Comparison of ENCODE assay signal across 1 cellular context in the genomic region with DNA sequence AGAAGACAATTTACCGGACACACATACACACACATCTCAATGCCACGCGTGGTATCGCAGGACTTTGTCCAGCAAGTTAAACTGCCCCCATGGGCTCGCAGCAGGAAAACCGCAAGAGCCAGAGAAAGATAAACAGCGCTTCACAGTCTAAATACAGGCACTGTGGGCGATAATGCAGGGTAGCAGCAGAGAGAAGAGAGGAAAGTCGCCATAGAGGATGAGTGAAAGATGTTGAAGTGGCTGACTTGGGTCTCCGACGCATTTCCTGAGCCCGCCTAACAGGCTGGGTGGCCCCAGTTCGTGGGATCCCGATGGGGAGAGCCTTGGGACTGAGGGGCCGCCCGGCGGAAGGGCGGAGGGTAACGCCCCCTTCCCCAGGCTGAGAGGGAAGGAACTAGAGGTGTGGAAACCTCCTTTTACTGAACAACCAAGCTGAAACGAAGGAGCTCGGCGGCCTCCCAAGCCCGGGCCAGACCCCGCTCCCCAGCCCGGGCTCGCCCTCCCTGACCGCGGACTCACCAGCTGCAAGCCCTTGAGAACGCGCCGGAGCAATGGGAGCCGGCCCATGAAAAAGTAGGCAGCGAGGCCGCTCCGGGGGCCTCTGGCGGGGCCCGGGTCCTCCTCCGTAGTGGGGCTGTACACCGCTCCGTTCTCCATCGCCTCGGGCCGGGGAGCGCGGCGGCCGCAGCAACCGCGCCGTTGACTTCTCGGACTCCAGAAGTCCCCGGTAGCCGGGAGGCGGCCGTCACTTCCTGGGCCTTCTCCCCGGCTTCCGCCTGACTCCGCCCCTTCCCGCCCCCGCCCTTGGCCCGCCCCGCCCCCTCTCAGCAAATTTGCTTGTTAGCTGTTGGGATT.
TF ChIP-seq lines count a peak whose summit lies in the region.

A gene with protein sequence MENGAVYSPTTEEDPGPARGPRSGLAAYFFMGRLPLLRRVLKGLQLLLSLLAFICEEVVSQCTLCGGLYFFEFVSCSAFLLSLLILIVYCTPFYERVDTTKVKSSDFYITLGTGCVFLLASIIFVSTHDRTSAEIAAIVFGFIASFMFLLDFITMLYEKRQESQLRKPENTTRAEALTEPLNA (minus strand): TSS at position 764 of the 855 bp plus-strand sequence. CDS start 107 bp downstream, at position 657.

TF ChIP-seq in K562, 482 proteins besides CTCF, POLR2A, EP300 and RAD21 (continued from another document and continues in another):
- TF ChIP-seq, protein P1, sequence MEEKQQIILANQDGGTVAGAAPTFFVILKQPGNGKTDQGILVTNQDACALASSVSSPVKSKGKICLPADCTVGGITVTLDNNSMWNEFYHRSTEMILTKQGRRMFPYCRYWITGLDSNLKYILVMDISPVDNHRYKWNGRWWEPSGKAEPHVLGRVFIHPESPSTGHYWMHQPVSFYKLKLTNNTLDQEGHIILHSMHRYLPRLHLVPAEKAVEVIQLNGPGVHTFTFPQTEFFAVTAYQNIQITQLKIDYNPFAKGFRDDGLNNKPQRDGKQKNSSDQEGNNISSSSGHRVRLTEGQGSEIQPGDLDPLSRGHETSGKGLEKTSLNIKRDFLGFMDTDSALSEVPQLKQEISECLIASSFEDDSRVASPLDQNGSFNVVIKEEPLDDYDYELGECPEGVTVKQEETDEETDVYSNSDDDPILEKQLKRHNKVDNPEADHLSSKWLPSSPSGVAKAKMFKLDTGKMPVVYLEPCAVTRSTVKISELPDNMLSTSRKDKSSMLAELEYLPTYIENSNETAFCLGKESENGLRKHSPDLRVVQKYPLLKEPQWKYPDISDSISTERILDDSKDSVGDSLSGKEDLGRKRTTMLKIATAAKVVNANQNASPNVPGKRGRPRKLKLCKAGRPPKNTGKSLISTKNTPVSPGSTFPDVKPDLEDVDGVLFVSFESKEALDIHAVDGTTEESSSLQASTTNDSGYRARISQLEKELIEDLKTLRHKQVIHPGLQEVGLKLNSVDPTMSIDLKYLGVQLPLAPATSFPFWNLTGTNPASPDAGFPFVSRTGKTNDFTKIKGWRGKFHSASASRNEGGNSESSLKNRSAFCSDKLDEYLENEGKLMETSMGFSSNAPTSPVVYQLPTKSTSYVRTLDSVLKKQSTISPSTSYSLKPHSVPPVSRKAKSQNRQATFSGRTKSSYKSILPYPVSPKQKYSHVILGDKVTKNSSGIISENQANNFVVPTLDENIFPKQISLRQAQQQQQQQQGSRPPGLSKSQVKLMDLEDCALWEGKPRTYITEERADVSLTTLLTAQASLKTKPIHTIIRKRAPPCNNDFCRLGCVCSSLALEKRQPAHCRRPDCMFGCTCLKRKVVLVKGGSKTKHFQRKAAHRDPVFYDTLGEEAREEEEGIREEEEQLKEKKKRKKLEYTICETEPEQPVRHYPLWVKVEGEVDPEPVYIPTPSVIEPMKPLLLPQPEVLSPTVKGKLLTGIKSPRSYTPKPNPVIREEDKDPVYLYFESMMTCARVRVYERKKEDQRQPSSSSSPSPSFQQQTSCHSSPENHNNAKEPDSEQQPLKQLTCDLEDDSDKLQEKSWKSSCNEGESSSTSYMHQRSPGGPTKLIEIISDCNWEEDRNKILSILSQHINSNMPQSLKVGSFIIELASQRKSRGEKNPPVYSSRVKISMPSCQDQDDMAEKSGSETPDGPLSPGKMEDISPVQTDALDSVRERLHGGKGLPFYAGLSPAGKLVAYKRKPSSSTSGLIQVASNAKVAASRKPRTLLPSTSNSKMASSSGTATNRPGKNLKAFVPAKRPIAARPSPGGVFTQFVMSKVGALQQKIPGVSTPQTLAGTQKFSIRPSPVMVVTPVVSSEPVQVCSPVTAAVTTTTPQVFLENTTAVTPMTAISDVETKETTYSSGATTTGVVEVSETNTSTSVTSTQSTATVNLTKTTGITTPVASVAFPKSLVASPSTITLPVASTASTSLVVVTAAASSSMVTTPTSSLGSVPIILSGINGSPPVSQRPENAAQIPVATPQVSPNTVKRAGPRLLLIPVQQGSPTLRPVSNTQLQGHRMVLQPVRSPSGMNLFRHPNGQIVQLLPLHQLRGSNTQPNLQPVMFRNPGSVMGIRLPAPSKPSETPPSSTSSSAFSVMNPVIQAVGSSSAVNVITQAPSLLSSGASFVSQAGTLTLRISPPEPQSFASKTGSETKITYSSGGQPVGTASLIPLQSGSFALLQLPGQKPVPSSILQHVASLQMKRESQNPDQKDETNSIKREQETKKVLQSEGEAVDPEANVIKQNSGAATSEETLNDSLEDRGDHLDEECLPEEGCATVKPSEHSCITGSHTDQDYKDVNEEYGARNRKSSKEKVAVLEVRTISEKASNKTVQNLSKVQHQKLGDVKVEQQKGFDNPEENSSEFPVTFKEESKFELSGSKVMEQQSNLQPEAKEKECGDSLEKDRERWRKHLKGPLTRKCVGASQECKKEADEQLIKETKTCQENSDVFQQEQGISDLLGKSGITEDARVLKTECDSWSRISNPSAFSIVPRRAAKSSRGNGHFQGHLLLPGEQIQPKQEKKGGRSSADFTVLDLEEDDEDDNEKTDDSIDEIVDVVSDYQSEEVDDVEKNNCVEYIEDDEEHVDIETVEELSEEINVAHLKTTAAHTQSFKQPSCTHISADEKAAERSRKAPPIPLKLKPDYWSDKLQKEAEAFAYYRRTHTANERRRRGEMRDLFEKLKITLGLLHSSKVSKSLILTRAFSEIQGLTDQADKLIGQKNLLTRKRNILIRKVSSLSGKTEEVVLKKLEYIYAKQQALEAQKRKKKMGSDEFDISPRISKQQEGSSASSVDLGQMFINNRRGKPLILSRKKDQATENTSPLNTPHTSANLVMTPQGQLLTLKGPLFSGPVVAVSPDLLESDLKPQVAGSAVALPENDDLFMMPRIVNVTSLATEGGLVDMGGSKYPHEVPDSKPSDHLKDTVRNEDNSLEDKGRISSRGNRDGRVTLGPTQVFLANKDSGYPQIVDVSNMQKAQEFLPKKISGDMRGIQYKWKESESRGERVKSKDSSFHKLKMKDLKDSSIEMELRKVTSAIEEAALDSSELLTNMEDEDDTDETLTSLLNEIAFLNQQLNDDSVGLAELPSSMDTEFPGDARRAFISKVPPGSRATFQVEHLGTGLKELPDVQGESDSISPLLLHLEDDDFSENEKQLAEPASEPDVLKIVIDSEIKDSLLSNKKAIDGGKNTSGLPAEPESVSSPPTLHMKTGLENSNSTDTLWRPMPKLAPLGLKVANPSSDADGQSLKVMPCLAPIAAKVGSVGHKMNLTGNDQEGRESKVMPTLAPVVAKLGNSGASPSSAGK (IDR thresholded peaks at IDR 0.05) = no peak
- TF ChIP-seq ZNF143 (CRISPR knock-in tag; IDR thresholded peaks at IDR 0.05) (no peak), RHOXF2B (CRISPR knock-in tag; conservative IDR thresholded peaks at IDR 0.05) (no peak), BDP1 (IDR thresholded peaks at IDR 0.05; ENCODE audit: insufficient read depth, insufficient read length) (no peak), FOXK2 (conservative IDR thresholded peaks at IDR 0.05 in 1 of 2, IDR thresholded peaks at IDR 0.05 in 1 of 2; ENCODE audit: low read depth in 2 of 2) (peak; percentile 92 to 95), ZFP30 (CRISPR knock-in tag; IDR thresholded peaks at IDR 0.05; ENCODE audit: borderline replicate concordance) (no peak), ZNF146 (CRISPR knock-in tag; IDR thresholded peaks at IDR 0.05; ENCODE audit: unreplicated experiment) (no peak)
- TF ChIP-seq, protein P2, sequence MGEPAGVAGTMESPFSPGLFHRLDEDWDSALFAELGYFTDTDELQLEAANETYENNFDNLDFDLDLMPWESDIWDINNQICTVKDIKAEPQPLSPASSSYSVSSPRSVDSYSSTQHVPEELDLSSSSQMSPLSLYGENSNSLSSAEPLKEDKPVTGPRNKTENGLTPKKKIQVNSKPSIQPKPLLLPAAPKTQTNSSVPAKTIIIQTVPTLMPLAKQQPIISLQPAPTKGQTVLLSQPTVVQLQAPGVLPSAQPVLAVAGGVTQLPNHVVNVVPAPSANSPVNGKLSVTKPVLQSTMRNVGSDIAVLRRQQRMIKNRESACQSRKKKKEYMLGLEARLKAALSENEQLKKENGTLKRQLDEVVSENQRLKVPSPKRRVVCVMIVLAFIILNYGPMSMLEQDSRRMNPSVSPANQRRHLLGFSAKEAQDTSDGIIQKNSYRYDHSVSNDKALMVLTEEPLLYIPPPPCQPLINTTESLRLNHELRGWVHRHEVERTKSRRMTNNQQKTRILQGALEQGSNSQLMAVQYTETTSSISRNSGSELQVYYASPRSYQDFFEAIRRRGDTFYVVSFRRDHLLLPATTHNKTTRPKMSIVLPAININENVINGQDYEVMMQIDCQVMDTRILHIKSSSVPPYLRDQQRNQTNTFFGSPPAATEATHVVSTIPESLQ (CRISPR knock-in tag; IDR thresholded peaks at IDR 0.05) = no peak
- TF ChIP-seq, protein P3, sequence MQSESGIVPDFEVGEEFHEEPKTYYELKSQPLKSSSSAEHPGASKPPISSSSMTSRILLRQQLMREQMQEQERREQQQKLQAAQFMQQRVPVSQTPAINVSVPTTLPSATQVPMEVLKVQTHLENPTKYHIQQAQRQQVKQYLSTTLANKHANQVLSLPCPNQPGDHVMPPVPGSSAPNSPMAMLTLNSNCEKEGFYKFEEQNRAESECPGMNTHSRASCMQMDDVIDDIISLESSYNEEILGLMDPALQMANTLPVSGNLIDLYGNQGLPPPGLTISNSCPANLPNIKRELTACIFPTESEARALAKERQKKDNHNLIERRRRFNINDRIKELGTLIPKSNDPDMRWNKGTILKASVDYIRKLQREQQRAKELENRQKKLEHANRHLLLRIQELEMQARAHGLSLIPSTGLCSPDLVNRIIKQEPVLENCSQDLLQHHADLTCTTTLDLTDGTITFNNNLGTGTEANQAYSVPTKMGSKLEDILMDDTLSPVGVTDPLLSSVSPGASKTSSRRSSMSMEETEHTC (IDR thresholded peaks at IDR 0.05) = no peak
- TF ChIP-seq, protein P4, sequence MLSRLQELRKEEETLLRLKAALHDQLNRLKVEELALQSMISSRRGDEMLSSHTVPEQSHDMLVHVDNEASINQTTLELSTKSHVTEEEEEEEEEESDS (CRISPR knock-in tag; IDR thresholded peaks at IDR 0.05) = no peak
- TF ChIP-seq, protein P5, sequence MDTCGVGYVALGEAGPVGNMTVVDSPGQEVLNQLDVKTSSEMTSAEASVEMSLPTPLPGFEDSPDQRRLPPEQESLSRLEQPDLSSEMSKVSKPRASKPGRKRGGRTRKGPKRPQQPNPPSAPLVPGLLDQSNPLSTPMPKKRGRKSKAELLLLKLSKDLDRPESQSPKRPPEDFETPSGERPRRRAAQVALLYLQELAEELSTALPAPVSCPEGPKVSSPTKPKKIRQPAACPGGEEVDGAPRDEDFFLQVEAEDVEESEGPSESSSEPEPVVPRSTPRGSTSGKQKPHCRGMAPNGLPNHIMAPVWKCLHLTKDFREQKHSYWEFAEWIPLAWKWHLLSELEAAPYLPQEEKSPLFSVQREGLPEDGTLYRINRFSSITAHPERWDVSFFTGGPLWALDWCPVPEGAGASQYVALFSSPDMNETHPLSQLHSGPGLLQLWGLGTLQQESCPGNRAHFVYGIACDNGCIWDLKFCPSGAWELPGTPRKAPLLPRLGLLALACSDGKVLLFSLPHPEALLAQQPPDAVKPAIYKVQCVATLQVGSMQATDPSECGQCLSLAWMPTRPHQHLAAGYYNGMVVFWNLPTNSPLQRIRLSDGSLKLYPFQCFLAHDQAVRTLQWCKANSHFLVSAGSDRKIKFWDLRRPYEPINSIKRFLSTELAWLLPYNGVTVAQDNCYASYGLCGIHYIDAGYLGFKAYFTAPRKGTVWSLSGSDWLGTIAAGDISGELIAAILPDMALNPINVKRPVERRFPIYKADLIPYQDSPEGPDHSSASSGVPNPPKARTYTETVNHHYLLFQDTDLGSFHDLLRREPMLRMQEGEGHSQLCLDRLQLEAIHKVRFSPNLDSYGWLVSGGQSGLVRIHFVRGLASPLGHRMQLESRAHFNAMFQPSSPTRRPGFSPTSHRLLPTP (IDR thresholded peaks at IDR 0.05; ENCODE audit: borderline replicate concordance, extremely low read depth, insufficient read length) = no peak
- TF ChIP-seq, protein P6, sequence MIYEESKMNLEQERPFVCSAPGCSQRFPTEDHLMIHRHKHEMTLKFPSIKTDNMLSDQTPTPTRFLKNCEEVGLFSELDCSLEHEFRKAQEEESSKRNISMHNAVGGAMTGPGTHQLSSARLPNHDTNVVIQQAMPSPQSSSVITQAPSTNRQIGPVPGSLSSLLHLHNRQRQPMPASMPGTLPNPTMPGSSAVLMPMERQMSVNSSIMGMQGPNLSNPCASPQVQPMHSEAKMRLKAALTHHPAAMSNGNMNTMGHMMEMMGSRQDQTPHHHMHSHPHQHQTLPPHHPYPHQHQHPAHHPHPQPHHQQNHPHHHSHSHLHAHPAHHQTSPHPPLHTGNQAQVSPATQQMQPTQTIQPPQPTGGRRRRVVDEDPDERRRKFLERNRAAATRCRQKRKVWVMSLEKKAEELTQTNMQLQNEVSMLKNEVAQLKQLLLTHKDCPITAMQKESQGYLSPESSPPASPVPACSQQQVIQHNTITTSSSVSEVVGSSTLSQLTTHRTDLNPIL (CRISPR knock-in tag; IDR thresholded peaks at IDR 0.05) = no peak
- TF ChIP-seq, protein P7, sequence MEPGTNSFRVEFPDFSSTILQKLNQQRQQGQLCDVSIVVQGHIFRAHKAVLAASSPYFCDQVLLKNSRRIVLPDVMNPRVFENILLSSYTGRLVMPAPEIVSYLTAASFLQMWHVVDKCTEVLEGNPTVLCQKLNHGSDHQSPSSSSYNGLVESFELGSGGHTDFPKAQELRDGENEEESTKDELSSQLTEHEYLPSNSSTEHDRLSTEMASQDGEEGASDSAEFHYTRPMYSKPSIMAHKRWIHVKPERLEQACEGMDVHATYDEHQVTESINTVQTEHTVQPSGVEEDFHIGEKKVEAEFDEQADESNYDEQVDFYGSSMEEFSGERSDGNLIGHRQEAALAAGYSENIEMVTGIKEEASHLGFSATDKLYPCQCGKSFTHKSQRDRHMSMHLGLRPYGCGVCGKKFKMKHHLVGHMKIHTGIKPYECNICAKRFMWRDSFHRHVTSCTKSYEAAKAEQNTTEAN (CRISPR knock-in tag; IDR thresholded peaks at IDR 0.05) = no peak
- TF ChIP-seq, protein P8, sequence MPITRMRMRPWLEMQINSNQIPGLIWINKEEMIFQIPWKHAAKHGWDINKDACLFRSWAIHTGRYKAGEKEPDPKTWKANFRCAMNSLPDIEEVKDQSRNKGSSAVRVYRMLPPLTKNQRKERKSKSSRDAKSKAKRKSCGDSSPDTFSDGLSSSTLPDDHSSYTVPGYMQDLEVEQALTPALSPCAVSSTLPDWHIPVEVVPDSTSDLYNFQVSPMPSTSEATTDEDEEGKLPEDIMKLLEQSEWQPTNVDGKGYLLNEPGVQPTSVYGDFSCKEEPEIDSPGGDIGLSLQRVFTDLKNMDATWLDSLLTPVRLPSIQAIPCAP (CRISPR knock-in tag; IDR thresholded peaks at IDR 0.05; ENCODE audit: borderline replicate concordance) = no peak
- TF ChIP-seq, protein P9, sequence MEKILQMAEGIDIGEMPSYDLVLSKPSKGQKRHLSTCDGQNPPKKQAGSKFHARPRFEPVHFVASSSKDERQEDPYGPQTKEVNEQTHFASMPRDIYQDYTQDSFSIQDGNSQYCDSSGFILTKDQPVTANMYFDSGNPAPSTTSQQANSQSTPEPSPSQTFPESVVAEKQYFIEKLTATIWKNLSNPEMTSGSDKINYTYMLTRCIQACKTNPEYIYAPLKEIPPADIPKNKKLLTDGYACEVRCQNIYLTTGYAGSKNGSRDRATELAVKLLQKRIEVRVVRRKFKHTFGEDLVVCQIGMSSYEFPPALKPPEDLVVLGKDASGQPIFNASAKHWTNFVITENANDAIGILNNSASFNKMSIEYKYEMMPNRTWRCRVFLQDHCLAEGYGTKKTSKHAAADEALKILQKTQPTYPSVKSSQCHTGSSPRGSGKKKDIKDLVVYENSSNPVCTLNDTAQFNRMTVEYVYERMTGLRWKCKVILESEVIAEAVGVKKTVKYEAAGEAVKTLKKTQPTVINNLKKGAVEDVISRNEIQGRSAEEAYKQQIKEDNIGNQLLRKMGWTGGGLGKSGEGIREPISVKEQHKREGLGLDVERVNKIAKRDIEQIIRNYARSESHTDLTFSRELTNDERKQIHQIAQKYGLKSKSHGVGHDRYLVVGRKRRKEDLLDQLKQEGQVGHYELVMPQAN (IDR thresholded peaks at IDR 0.05; ENCODE audit: borderline replicate concordance) = peak; percentile 77
